ENCODE assay signal across 21 cellular contexts in genomic region chr1:115170396-115170795, GRCh38.
DNase-seq lines count a peak whose midpoint lies in the region; ATAC-seq and TF ChIP-seq lines count a peak whose summit lies in the region.
"Had no signal": no experiment of that assay in that cellular context is flagged by ENCODE, and none has a peak within 500 bp of the region (broad histone marks: within the 10 kb centered on the region; RNA-seq: fewer than 3 reads in every experiment).

No MANE protein-coding gene starts in this region.

- H3K27me3 ChIP-seq in IMR-90 (ENCODE audit: control insufficient read depth, insufficient read depth, low read length) (no peaks in the 10 kb centered on the region), adipocyte (replicated peaks; ENCODE audit: control insufficient read depth, insufficient read depth, low read length) (no peaks in the 10 kb centered on the region), mesenchymal stem cell (ENCODE audit: control insufficient read depth in 1 of 2, insufficient read depth in 1 of 2, low read length in 2 of 2) (no peaks in the 10 kb centered on the region), smooth muscle cell (ENCODE audit: low read depth) (no peaks in the 10 kb centered on the region), brain microvascular endothelial cell (replicated peaks) (no peaks in the 10 kb centered on the region)
- H3K27me3 ChIP-seq: BE2C had no signal

- no peak overlapping the region for H3K27ac ChIP-seq in IMR-90 (ENCODE audit: insufficient read depth, low read length)
- no peak overlapping the region for H3K27ac ChIP-seq in mesenchymal stem cell (ENCODE audit: low read length, poor library complexity, severe bottlenecking)
- H3K27ac ChIP-seq in smooth muscle cell (ENCODE audit: low read depth), result peak overlapping the region; percentile 92
- H3K27ac ChIP-seq in brain microvascular endothelial cell, result no peak overlapping the region
- H3K27ac ChIP-seq: SK-N-MC had no signal

- H3F3A ChIP-seq in smooth muscle cell (ENCODE audit: low read depth), result peaks cover 24% of the 10 kb centered on the region

- dilution Hi-C loops in IMR-90 (cut with HindIII; ENCODE audit: low sequenced_read_pairs, unreplicated experiment), result no loop called here

- H2BK15ac ChIP-seq in IMR-90 (ENCODE audit: low read depth, low read length), result peak overlapping the region; percentile 79; the same call in 2 of the 3 replicates
- no peak overlapping the region for H2BK15ac ChIP-seq in mesenchymal stem cell (ENCODE audit: low read depth, poor library complexity, severe bottlenecking)

- in situ Hi-C loops in IMR-90 (cut with MboI; ENCODE audit: low sequenced_read_pairs), result loop anchor here (10.0 kb wide), 1 partner anchor 164 kb away; the partner anchor contains the start of gene NGF
- in situ Hi-C loops in brain microvascular endothelial cell (cut with HindIII; ENCODE audit: low pct_ligation_motif_present, low sequenced_read_pairs), result no loop called here

- DNase-seq in IMR-90, result no peak
- no peak for DNase-seq in adipocyte (ENCODE audit: low read depth)
- DNase-seq in mesenchymal stem cell, result no peak
- DNase-seq in smooth muscle cell (lab: John Stamatoyannopoulos, UW; ENCODE audit: unreplicated experiment), result no peak
- no peak for DNase-seq in activated CD4-positive, alpha-beta T cell treated with anti-CD3 and anti-CD28 coated beads, Interleukin-2, amount 50 U/mL, for 4 hours
- no peak for DNase-seq in activated T-cell treated with anti-CD3 and anti-CD28 coated beads, Interleukin-2, amount 50 U/mL, for 1 hour
- no peak for DNase-seq in brain microvascular endothelial cell
- DNase-seq: BE2C; CD4-positive, CD25-positive, alpha-beta regulatory T cell; DMS153; GDM1; H9; Kasumi-1; MM.1S; NCI-H1092; NCI-H2081; NCI-H2171 treated with DMSO at 0.1 percent for 48 hours; NCI-H748 treated with DMSO at 0.1 percent for 48 hours; NK-92 treated with Interleukin-12 subunit alpha and Interleukin-12 subunit beta, amount 100 ng/mL, for 24 hours; Right ventricle myocardium superior had no signal

- H3K4me1 ChIP-seq in IMR-90 (ENCODE audit: control insufficient read depth, insufficient read depth, low read length) (peaks cover 21% of the 10 kb centered on the region), adipocyte (ENCODE audit: control insufficient read depth, insufficient read depth, low read length) (peaks cover 64% of the 10 kb centered on the region), mesenchymal stem cell (ENCODE audit: control insufficient read depth, insufficient read depth, low read depth, low read length) (no peaks in the 10 kb centered on the region), smooth muscle cell (ENCODE audit: low read depth) (no peaks in the 10 kb centered on the region)
- H3K4me1 ChIP-seq: BE2C had no signal

- H4K20me1 ChIP-seq in IMR-90 (ENCODE audit: insufficient read depth, low read length), result no peaks in the 10 kb centered on the region
- no peaks in the 10 kb centered on the region for H4K20me1 ChIP-seq in smooth muscle cell (ENCODE audit: low read depth)

- CTCF ChIA-PET in IMR-90 (lab: Yijun Ruan, JAX), result no interaction called here

- BruUV-seq in IMR-90 (replicated peaks; lab: Mats Ljungman, UMichigan), result no TSS peak

- 0 out of 2 replicates have a peak overlapping the region, but pooled peaks have one; percentile 16 for H2AK5ac ChIP-seq in IMR-90 (ENCODE audit: low read depth, low read length)
- H2AK5ac ChIP-seq in mesenchymal stem cell (ENCODE audit: low read length, severe bottlenecking), result no peak overlapping the region

- H4K5ac ChIP-seq in IMR-90 (ENCODE audit: low read depth, low read length), result no peak overlapping the region; the same call in 1 of the 2 replicates

- H2BK5ac ChIP-seq in IMR-90 (ENCODE audit: low read depth, low read length, poor library complexity, severe bottlenecking), result peak overlapping the region; percentile 96
- H2BK5ac ChIP-seq in mesenchymal stem cell (ENCODE audit: low read depth, low read length, poor library complexity, severe bottlenecking), result no peak overlapping the region

- H2BK12ac ChIP-seq in mesenchymal stem cell (ENCODE audit: low read length in 2 of 2), result no peak overlapping the region

- peaks cover 13% of the 10 kb centered on the region for H3K9me1 ChIP-seq in IMR-90 (ENCODE audit: insufficient read depth, low read length)

- H3K9me3 ChIP-seq in IMR-90 (ENCODE audit: control insufficient read depth, insufficient read depth, low read length), result peaks cover 4% of the 10 kb centered on the region
- peaks cover 3% of the 10 kb centered on the region for H3K9me3 ChIP-seq in adipocyte (ENCODE audit: control insufficient read depth, low read length)
- H3K9me3 ChIP-seq in mesenchymal stem cell (ENCODE audit: control insufficient read depth, low read length), result peaks cover 5% of the 10 kb centered on the region
- H3K9me3 ChIP-seq in smooth muscle cell (replicated peaks; ENCODE audit: low read depth), result no peaks in the 10 kb centered on the region
- H3K9me3 ChIP-seq: BE2C had no signal

- no CpG with 5 or more reads among the region's 1 CpG for WGBS in IMR-90 (ENCODE audit: extremely low coverage in 2 of 2, insufficient read length in 1 of 2), 2 experiments
- 90% methylated on average over 1 of the region's 1 CpG for WGBS in mesenchymal stem cell
- WGBS in smooth muscle cell (ENCODE audit: low lambda C conversion rate), result 66% methylated on average over 1 of the region's 1 CpG

- peak overlapping the region; percentile 64; the same call in 1 of the 2 replicates for H3K14ac ChIP-seq in IMR-90 (replicated peaks; ENCODE audit: low read depth, low read length)
- no peak overlapping the region for H3K14ac ChIP-seq in mesenchymal stem cell (ENCODE audit: low read length in 2 of 2)

- H3K9ac ChIP-seq in IMR-90 (ENCODE audit: low read depth, low read length) (no peak overlapping the region), adipocyte (ENCODE audit: low read length) (peak overlapping the region; percentile 80), mesenchymal stem cell (ENCODE audit: low read length) (peak overlapping the region; percentile 66), smooth muscle cell (ENCODE audit: low read depth) (no peak overlapping the region)

- no peak for ATAC-seq in IMR-90 (ENCODE audit: low read depth)

- H3K79me1 ChIP-seq in IMR-90 (ENCODE audit: low read depth in 1 of 2, low read length in 2 of 2), result no peaks in the 10 kb centered on the region
- no peaks in the 10 kb centered on the region for H3K79me1 ChIP-seq in mesenchymal stem cell (replicated peaks; ENCODE audit: low read length, poor library complexity, severe bottlenecking)

- H3K56ac ChIP-seq in IMR-90 (ENCODE audit: extremely low read depth, insufficient read depth, low read length), result no peak overlapping the region; the same call in 1 of the 2 replicates

- H2AFZ ChIP-seq in IMR-90 (replicated peaks; ENCODE audit: low read length, poor library complexity), result no peak overlapping the region
- H2AFZ ChIP-seq in mesenchymal stem cell (ENCODE audit: low read depth, low read length), result no peak overlapping the region
- H2AFZ ChIP-seq in smooth muscle cell (ENCODE audit: low read depth), result no peak overlapping the region

- no peak for TF ChIP-seq RAD21 in IMR-90 (IDR thresholded peaks at IDR 0.05; ENCODE audit: low read length)

- H4K91ac ChIP-seq in IMR-90 (ENCODE audit: insufficient read depth, low read depth, low read length), result peak overlapping the region; percentile 48; the same call in 1 of the 2 replicates
- H4K91ac ChIP-seq in mesenchymal stem cell (ENCODE audit: low read length), result no peak overlapping the region

- H4K8ac ChIP-seq in IMR-90 (ENCODE audit: low read depth in 2 of 2, low read length in 2 of 2) (peak overlapping the region; percentile 91 to 93; a peak in 1 of 4 replicates), mesenchymal stem cell (ENCODE audit: low read length) (no peak overlapping the region)

- H3K4me2 ChIP-seq in IMR-90 (ENCODE audit: low read depth, low read length), result no peak overlapping the region
- no peak overlapping the region for H3K4me2 ChIP-seq in mesenchymal stem cell (ENCODE audit: low read length, poor library complexity, severe bottlenecking)
- H3K4me2 ChIP-seq in smooth muscle cell, result peak overlapping the region; percentile 3

- peak overlapping the region; percentile 99; the same call in 1 of the 2 replicates for H2BK20ac ChIP-seq in IMR-90 (ENCODE audit: low read depth, low read length)

- peak overlapping the region; percentile 99 for H2BK120ac ChIP-seq in IMR-90 (ENCODE audit: low read depth, low read length)
- H2BK120ac ChIP-seq in mesenchymal stem cell (ENCODE audit: low read depth, low read length), result no peak overlapping the region

- H3K79me2 ChIP-seq in smooth muscle cell (ENCODE audit: low read depth), result no peaks in the 10 kb centered on the region

- POLR2A ChIA-PET in IMR-90 (lab: Charles Lee; ENCODE audit: unreplicated experiment), result no interaction called here

- no peak overlapping the region for H2AK9ac ChIP-seq in IMR-90 (replicated peaks; ENCODE audit: low read depth, low read length, poor library complexity)

- intact Hi-C loops in IMR-90 (cut with micrococcal nuclease), result no loop called here

- no peaks in the 10 kb centered on the region for H3K36me3 ChIP-seq in IMR-90 (ENCODE audit: control insufficient read depth, insufficient read depth, low read length)
- H3K36me3 ChIP-seq in adipocyte (ENCODE audit: control insufficient read depth, insufficient read depth, low read length, severe bottlenecking), result no peaks in the 10 kb centered on the region
- no peaks in the 10 kb centered on the region for H3K36me3 ChIP-seq in mesenchymal stem cell (ENCODE audit: control insufficient read depth in 1 of 2, insufficient read depth in 2 of 2, low read depth in 1 of 2, low read length in 2 of 2)
- no peaks in the 10 kb centered on the region for H3K36me3 ChIP-seq in smooth muscle cell (ENCODE audit: low read depth)
- H3K36me3 ChIP-seq in brain microvascular endothelial cell (replicated peaks), result no peaks in the 10 kb centered on the region
- H3K36me3 ChIP-seq: BE2C had no signal

- TF ChIP-seq POLR2A in IMR-90 (IDR thresholded peaks at IDR 0.05; ENCODE audit: low read depth, low read length), result no peak

- TF ChIP-seq CTCF in IMR-90 (conservative IDR thresholded peaks at IDR 0.05; ENCODE audit: low read depth, low read length) (no peak), smooth muscle cell (IDR thresholded peaks at IDR 0.05; ENCODE audit: borderline replicate concordance, insufficient read depth, poor library complexity, severe bottlenecking) (no peak), brain microvascular endothelial cell (IDR thresholded peaks at IDR 0.05; ENCODE audit: low read depth, low read length, missing control alignments) (no peak)

- H3K18ac ChIP-seq in IMR-90 (ENCODE audit: low read depth, low read length), result peak overlapping the region; percentile 100
- no peak overlapping the region for H3K18ac ChIP-seq in mesenchymal stem cell (ENCODE audit: low read depth in 1 of 2, low read length in 2 of 2)

- H3K23ac ChIP-seq in IMR-90 (ENCODE audit: low read depth, low read length) (no peak overlapping the region), mesenchymal stem cell (ENCODE audit: low read length in 2 of 2) (no peak overlapping the region)

- H3K4me3 ChIP-seq in IMR-90 (ENCODE audit: insufficient read depth, low read depth, low read length) (no peak overlapping the region), adipocyte (ENCODE audit: low read length) (peak overlapping the region; percentile 60), mesenchymal stem cell (ENCODE audit: insufficient read depth in 1 of 2, low read depth in 1 of 2, low read length in 2 of 2) (no peak overlapping the region), smooth muscle cell (no peak overlapping the region), brain microvascular endothelial cell (ENCODE audit: low read depth, low read length) (no peak overlapping the region)
- H3K4me3 ChIP-seq: SK-N-MC had no signal

- peak overlapping the region; percentile 97; the same call in 1 of the 2 replicates for H3K4ac ChIP-seq in IMR-90 (ENCODE audit: low read depth, low read length)
- H3K4ac ChIP-seq in mesenchymal stem cell (ENCODE audit: low read depth in 1 of 2, low read length in 2 of 2), result no peak overlapping the region

Comparison
In these comparisons a context has a peak if more than half of its experiments do, and no peak if none do; other contexts are left out.
1. H3K9ac ChIP-seq: peak in adipocyte (single experiment) and mesenchymal stem cell (single experiment); none in IMR-90 (single experiment) and smooth muscle cell (single experiment).